18 cellular contexts compared by ENCODE assay signal in genomic region chr6:44442235-44442634, GRCh38. TPM values are rescaled to one million over a fixed set of nuclear protein-coding genes. Genes with fewer than 3 reads are reported as not detected.
DNase-seq lines count a peak whose midpoint lies in the region; ATAC-seq, FAIRE-seq and TF ChIP-seq lines count a peak whose summit lies in the region.
"Had no signal": no experiment of that assay in that cellular context is flagged by ENCODE, and none has a peak within 500 bp of the region (broad histone marks: within the 10 kb centered on the region; RNA-seq: fewer than 3 reads in every experiment).

No MANE protein-coding gene starts in this region.

- H3K9me3 Mint-ChIP-seq in endothelial cell (ENCODE audit: unreplicated experiment) = no peaks in the 10 kb centered on the region

- H4K20me1 ChIP-seq in BLaER1 (peaks cover 10% of the 10 kb centered on the region; the same call in 1 of the 2 replicates), DND-41 (ENCODE audit: insufficient read depth, low read length) (peaks cover 17% of the 10 kb centered on the region; the same call in 1 of the 2 replicates)

- H3K4me1 ChIP-seq in BLaER1 (no peaks in the 10 kb centered on the region), DND-41 (ENCODE audit: insufficient read depth, low read length) (0 out of 2 replicates have a peak, but pooled peaks cover 4% of the 10 kb centered on the region)
- H3K4me1 ChIP-seq: Caco-2, HAP-1 had no signal

- TF ChIP-seq CTCF in DND-41 (IDR thresholded peaks at IDR 0.05; ENCODE audit: borderline replicate concordance, extremely low read depth, low read length, poor library complexity, severe bottlenecking) (no peak), endothelial cell (IDR thresholded peaks at IDR 0.05; ENCODE audit: unreplicated experiment) (no peak)

- no peaks in the 10 kb centered on the region for H3K27me3 Mint-ChIP-seq in endothelial cell (ENCODE audit: unreplicated experiment)
- H3K27me3 Mint-ChIP-seq: B cell; CD8-positive, alpha-beta memory T cell had no signal

- ATAC-seq in DND-41 (ENCODE audit: insufficient read depth, low read depth) = peak; percentile 56; the same call in 2 of the 3 replicates
- ATAC-seq: HepG2 had no signal

- no peak overlapping the region for H3K9ac ChIP-seq in BLaER1
- no peak overlapping the region for H3K9ac ChIP-seq in DND-41 (ENCODE audit: low read depth, low read length)
- H3K9ac ChIP-seq: GM23248 had no signal

- H3K27ac ChIP-seq in BLaER1 (no peak overlapping the region), DND-41 (ENCODE audit: low read length) (no peak overlapping the region)
- H3K27ac ChIP-seq: GM23248 had no signal

- FAIRE-seq in GM12891 (lab: Jason Lieb, UNC) = no peak
- FAIRE-seq: D721Med, GM19239, HepG2 had no signal

- DNase-seq in DND-41 (peak; percentile 14), endothelial cell (ENCODE audit: low spot score) (no peak), GM12891 (ENCODE audit: insufficient read length, low spot score) (no peak), foreskin melanocyte (no peak)
- DNase-seq in Jurkat, Clone E6-1 (ENCODE audit: low read depth, low spot score) = peak; percentile 46
- DNase-seq: C1 segment of cervical spinal cord; Caco-2; CD4-positive, CD25-positive, alpha-beta regulatory T cell; CD8-positive, alpha-beta memory T cell; GDM1; GM23248; HFFc6 had no signal

- peak overlapping the region; percentile 26; the same call in 1 of the 2 replicates for H3K4me3 ChIP-seq in BLaER1
- H3K4me3 ChIP-seq in DND-41 (ENCODE audit: low read depth in 1 of 2, low read length in 2 of 2) = no peak overlapping the region
- no peak overlapping the region for H3K4me3 ChIP-seq in Jurkat, Clone E6-1 (ENCODE audit: low read length)
- H3K4me3 ChIP-seq: GM23248, HAP-1 had no signal

- H3K4me2 ChIP-seq in BLaER1 = no peak overlapping the region
- no peak overlapping the region for H3K4me2 ChIP-seq in DND-41 (ENCODE audit: insufficient read depth, low read length)

- H3K36me3 Mint-ChIP-seq in endothelial cell (ENCODE audit: low read depth, unreplicated experiment) = peaks cover 36% of the 10 kb centered on the region

- TF ChIP-seq POLR2A in GM12891 (IDR thresholded peaks at IDR 0.05; ENCODE audit: low read depth, low read length) = no peak

- no peak overlapping the region for H2AFZ ChIP-seq in DND-41 (ENCODE audit: low read depth, low read length)
- H2AFZ ChIP-seq: GM23248 had no signal

- H3K36me3 ChIP-seq in BLaER1 = peaks cover 93% of the 10 kb centered on the region
- peaks cover 94% of the 10 kb centered on the region for H3K36me3 ChIP-seq in DND-41 (ENCODE audit: insufficient read depth, low read length)

- peaks cover 50% of the 10 kb centered on the region for H3K79me2 ChIP-seq in DND-41 (ENCODE audit: insufficient read depth, low read length)

- H3K27me3 ChIP-seq in BLaER1 (no peaks in the 10 kb centered on the region), DND-41 (ENCODE audit: insufficient read depth, low read length, poor library complexity) (no peaks in the 10 kb centered on the region)

- peak overlapping the region; percentile 45 for H3K4me3 Mint-ChIP-seq in endothelial cell (ENCODE audit: unreplicated experiment)
- H3K4me3 Mint-ChIP-seq: B cell; CD4-positive, CD25-positive, alpha-beta regulatory T cell; CD8-positive, alpha-beta memory T cell; HFFc6 had no signal

- no peak overlapping the region for H3K27ac Mint-ChIP-seq in endothelial cell (ENCODE audit: unreplicated experiment)
- H3K27ac Mint-ChIP-seq: B cell; CD4-positive, CD25-positive, alpha-beta regulatory T cell; CD8-positive, alpha-beta memory T cell; HFFc6 had no signal

- H3K4me1 Mint-ChIP-seq in endothelial cell (ENCODE audit: unreplicated experiment) = peaks cover 6% of the 10 kb centered on the region
- H3K4me1 Mint-ChIP-seq: B cell had no signal

- peaks cover 40% of the 10 kb centered on the region for H3K9me3 ChIP-seq in BLaER1
- peaks cover 21% of the 10 kb centered on the region for H3K9me3 ChIP-seq in DND-41 (ENCODE audit: insufficient read depth, low read length, severe bottlenecking)
- H3K9me3 ChIP-seq: HAP-1 had no signal

TF ChIP-seq in GM12891, 5 proteins besides CTCF, POLR2A, EP300 and RAD21:
- TF ChIP-seq PAX5 (IDR thresholded peaks at IDR 0.05; ENCODE audit: insufficient read depth, low read length, severe bottlenecking) = no peak
- TF ChIP-seq POU2F2 (IDR thresholded peaks at IDR 0.05; ENCODE audit: low read depth, low read length) = no peak
- TF ChIP-seq TAF1 (IDR thresholded peaks at IDR 0.05; ENCODE audit: low read depth, low read length) = no peak
- no peak for TF ChIP-seq POLR2AphosphoS5 (IDR thresholded peaks at IDR 0.05; ENCODE audit: low read depth, low read length)
- TF ChIP-seq SPI1 (IDR thresholded peaks at IDR 0.05; ENCODE audit: low read depth, low read length) = no peak

RNA-seq across cellular contexts. Expression of gene CDC5L, which starts 54.7 kb away (rescaled TPM):
- 22.1 TPM for polyA plus RNA-seq in Jurkat, Clone E6-1 (2012; ENCODE audit: insufficient read depth, insufficient read length)
- 17.3 TPM for total RNA-seq in endothelial cell (ENCODE audit: unreplicated experiment)
- 10.2 TPM for polyA plus RNA-seq in GM12891 (2012; ENCODE audit: low read depth, missing spikeins)

Comparison
In these comparisons a context has a peak if more than half of its experiments do, and no peak if none do; other contexts are left out.
1. DNase-seq: peak in DND-41 (single experiment) and Jurkat, Clone E6-1 (single experiment); none in endothelial cell (single experiment), GM12891 (single experiment) and foreskin melanocyte (single experiment).